Comparison of ENCODE assay signal across 12 cellular contexts in genomic region chr17:44945652-44946051, GRCh38. TPM values are rescaled to one million over a fixed set of nuclear protein-coding genes. Genes with fewer than 3 reads are reported as not detected.
A peak's percentile ranks its signal among the peaks of the same experiment; 100 is the strongest.
DNase-seq lines count a peak whose midpoint lies in the region; ATAC-seq and TF ChIP-seq lines count a peak whose summit lies in the region.
"Not testable (repeated sequence)": the region's sequence is repeated elsewhere in the genome, so short reads cannot be mapped to it uniquely, and the experiment has no call there.
"Had no signal": no experiment of that assay in that cellular context is flagged by ENCODE, and none has a peak within 500 bp of the region (broad histone marks: within the 10 kb centered on the region; RNA-seq: fewer than 3 reads in every experiment).

No MANE protein-coding gene starts in this region.

- H3K79me2 ChIP-seq in ACC112 (ENCODE audit: control insufficient read depth, insufficient read depth, low read length, unreplicated experiment) (peaks cover 67% of the 10 kb centered on the region), MM.1S (ENCODE audit: low read length) (peaks cover 69% of the 10 kb centered on the region), hepatocyte (peaks cover 62% of the 10 kb centered on the region), osteoblast (ENCODE audit: insufficient read depth, low read length) (peaks cover 70% of the 10 kb centered on the region)

- H3K9me3 ChIP-seq in HAP-1; MM.1S (replicated peaks; ENCODE audit: insufficient read depth, low read length); RWPE2 (ENCODE audit: severe bottlenecking); hepatocyte (ENCODE audit: low read depth); osteoblast (ENCODE audit: low read depth, low read length): not testable (repeated sequence)

- H3K9me2 ChIP-seq in MM.1S (replicated peaks; ENCODE audit: insufficient read depth, low read length); hepatocyte (replicated peaks; ENCODE audit: insufficient read depth): not testable (repeated sequence)

- H3K36me3 ChIP-seq in ACC112 (ENCODE audit: insufficient read depth, low read length); MM.1S (replicated peaks; ENCODE audit: insufficient read depth, low read length); hepatocyte (replicated peaks; ENCODE audit: insufficient read depth, low read depth); osteoblast (ENCODE audit: insufficient read depth, low read length): not testable (repeated sequence)
- H3K36me3 ChIP-seq in HAP-1 (replicated peaks): peaks cover 48% of the 10 kb centered on the region
- peaks cover 46% of the 10 kb centered on the region for H3K36me3 ChIP-seq in RWPE2 (ENCODE audit: low read depth)

- not testable (repeated sequence) for H3K9ac ChIP-seq in MM.1S (ENCODE audit: low read length)

- TF ChIP-seq CTCF in MM.1S (IDR thresholded peaks at IDR 0.05; ENCODE audit: low read length); RWPE2 (IDR thresholded peaks at IDR 0.05; ENCODE audit: poor library complexity, severe bottlenecking); activated CD8-positive, alpha-beta T cell treated with anti-CD3 and anti-CD28 coated beads for 36 hours (IDR thresholded peaks at IDR 0.05); hepatocyte (IDR thresholded peaks at IDR 0.05; ENCODE audit: poor library complexity); osteoblast (IDR thresholded peaks at IDR 0.05; ENCODE audit: extremely low read depth, low read depth, low read length): not testable (repeated sequence)

- H2AFZ ChIP-seq in ACC112 (ENCODE audit: low read length, unreplicated experiment); MM.1S (ENCODE audit: low read length); hepatocyte; osteoblast (ENCODE audit: low read length): not testable (repeated sequence)

- not testable (repeated sequence) for H4K20me1 ChIP-seq in MM.1S (ENCODE audit: insufficient read depth, low read length); hepatocyte (ENCODE audit: insufficient read depth, poor library complexity, severe bottlenecking); osteoblast (ENCODE audit: insufficient read depth, low read length)

- 94% methylated on average over 10 of the region's 10 CpGs for WGBS in hepatocyte (ENCODE audit: low lambda C conversion rate, missing lambda C conversion rate)

- H3K4me3 Mint-ChIP-seq in activated CD8-positive, alpha-beta T cell treated with anti-CD3 and anti-CD28 coated beads for 36 hours: peak overlapping the region; percentile 90
- peak overlapping the region; percentile 89 for H3K4me3 Mint-ChIP-seq in activated naive CD8-positive, alpha-beta T cell treated with anti-CD3 and anti-CD28 coated beads, Interleukin-2, amount 50 U/mL, for 24 hours

- CTCF ChIA-PET in activated CD8-positive, alpha-beta T cell treated with anti-CD3 and anti-CD28 coated beads for 36 hours (lab: Charles Lee): interaction anchor here (1.1 kb wide), 1 partner anchor 76 kb away, joined by 4 read pairs; no protein-coding TSS in a partner anchor

- not testable (repeated sequence) for ATAC-seq in RWPE2 (ENCODE audit: low read depth); activated CD8-positive, alpha-beta T cell treated with anti-CD3 and anti-CD28 coated beads for 36 hours; activated naive CD8-positive, alpha-beta T cell treated with anti-CD3 and anti-CD28 coated beads, Interleukin-2, amount 50 U/mL, for 24 hours

- H3K4me1 ChIP-seq in ACC112 (ENCODE audit: control insufficient read depth, insufficient read depth, low read length, unreplicated experiment): peaks cover 18% of the 10 kb centered on the region
- H3K4me1 ChIP-seq in HAP-1: peaks cover 14% of the 10 kb centered on the region
- H3K4me1 ChIP-seq in MM.1S (ENCODE audit: low read length); hepatocyte (ENCODE audit: insufficient read depth): not testable (repeated sequence)
- peaks cover 34% of the 10 kb centered on the region for H3K4me1 ChIP-seq in RWPE2 (ENCODE audit: insufficient read depth, poor library complexity, severe bottlenecking)
- H3K4me1 ChIP-seq in osteoblast (ENCODE audit: insufficient read depth, low read length): peaks cover 20% of the 10 kb centered on the region

- not testable (repeated sequence) for H3K27me3 Mint-ChIP-seq in activated CD8-positive, alpha-beta T cell treated with anti-CD3 and anti-CD28 coated beads for 36 hours; activated naive CD8-positive, alpha-beta T cell treated with anti-CD3 and anti-CD28 coated beads, Interleukin-2, amount 50 U/mL, for 24 hours

- peaks cover 15% of the 10 kb centered on the region for H3K4me1 Mint-ChIP-seq in activated CD8-positive, alpha-beta T cell treated with anti-CD3 and anti-CD28 coated beads for 36 hours (ENCODE audit: low read depth)
- H3K4me1 Mint-ChIP-seq in activated naive CD8-positive, alpha-beta T cell treated with anti-CD3 and anti-CD28 coated beads, Interleukin-2, amount 50 U/mL, for 24 hours: peaks cover 27% of the 10 kb centered on the region

- DNase-seq in HAP-1 (ENCODE audit: low spot score in 2 of 2); MM.1S; RWPE2 (ENCODE audit: low spot score); activated CD8-positive, alpha-beta T cell treated with anti-CD3 and anti-CD28 coated beads for 36 hours; activated naive CD8-positive, alpha-beta T cell treated with anti-CD3 and anti-CD28 coated beads, Interleukin-2, amount 50 U/mL, for 24 hours; hepatocyte (ENCODE audit: low spot score); osteoblast (ENCODE audit: insufficient read length, low spot score, missing footprints): not testable (repeated sequence)

- in situ Hi-C loops in HAP-1 (cut with MboI; ENCODE audit: low sequenced_read_pairs): not testable (repeated sequence)

- H3K4me3 ChIP-seq in ACC112 (ENCODE audit: low read depth, low read length): peak overlapping the region; percentile 100; the same call in 1 of the 2 replicates
- peak overlapping the region; percentile 89; the same call in 1 of the 2 replicates for H3K4me3 ChIP-seq in HAP-1
- not testable (repeated sequence) for H3K4me3 ChIP-seq in MM.1S (ENCODE audit: low read length); RWPE2 (ENCODE audit: severe bottlenecking); hepatocyte; osteoblast (ENCODE audit: insufficient read depth, low read length)

- peaks cover 21% of the 10 kb centered on the region for H3K36me3 Mint-ChIP-seq in activated CD8-positive, alpha-beta T cell treated with anti-CD3 and anti-CD28 coated beads for 36 hours (ENCODE audit: low read depth)
- peaks cover 25% of the 10 kb centered on the region for H3K36me3 Mint-ChIP-seq in activated naive CD8-positive, alpha-beta T cell treated with anti-CD3 and anti-CD28 coated beads, Interleukin-2, amount 50 U/mL, for 24 hours (ENCODE audit: low read depth)

- H3K9me3 Mint-ChIP-seq in activated CD8-positive, alpha-beta T cell treated with anti-CD3 and anti-CD28 coated beads for 36 hours; activated naive CD8-positive, alpha-beta T cell treated with anti-CD3 and anti-CD28 coated beads, Interleukin-2, amount 50 U/mL, for 24 hours: not testable (repeated sequence)

- not testable (repeated sequence) for H3K27ac ChIP-seq in ACC112 (ENCODE audit: low read depth, low read length); MM.1S (ENCODE audit: low read length); hepatocyte; osteoblast (ENCODE audit: low read depth, low read length)
- peak overlapping the region; percentile 74 for H3K27ac ChIP-seq in RWPE2 (ENCODE audit: poor library complexity, severe bottlenecking)

- not testable (repeated sequence) for H3F3A ChIP-seq in MM.1S (ENCODE audit: insufficient read depth, low read length)

- H3K27me3 ChIP-seq in ACC112 (ENCODE audit: insufficient read depth, low read length); HAP-1 (ENCODE audit: low read depth); MM.1S (replicated peaks; ENCODE audit: insufficient read depth, low read length); RWPE2 (ENCODE audit: insufficient read depth, poor library complexity, severe bottlenecking); hepatocyte; osteoblast (ENCODE audit: insufficient read depth, low read length): not testable (repeated sequence)

- H3K27ac Mint-ChIP-seq in activated CD8-positive, alpha-beta T cell treated with anti-CD3 and anti-CD28 coated beads for 36 hours; activated naive CD8-positive, alpha-beta T cell treated with anti-CD3 and anti-CD28 coated beads, Interleukin-2, amount 50 U/mL, for 24 hours: not testable (repeated sequence)

- POLR2A ChIA-PET in activated CD8-positive, alpha-beta T cell treated with anti-CD3 and anti-CD28 coated beads for 36 hours (lab: Charles Lee): interaction anchor here (1.2 kb wide), 1 partner anchor 42 kb away, joined by 3 read pairs; no protein-coding TSS in a partner anchor

- H3K4me2 ChIP-seq in MM.1S (ENCODE audit: low read depth, low read length): peak overlapping the region; percentile 93; the same call in 1 of the 2 replicates
- H3K4me2 ChIP-seq in hepatocyte: peak overlapping the region; percentile 91
- peak overlapping the region; percentile 88 for H3K4me2 ChIP-seq in osteoblast (ENCODE audit: insufficient read depth, low read length)

- intact Hi-C loops in activated CD8-positive, alpha-beta T cell treated with anti-CD3 and anti-CD28 coated beads for 36 hours (cut with micrococcal nuclease): not testable (repeated sequence)

RNA-seq across cellular contexts. Expression of gene KIF18B, which starts 1.9 kb away (rescaled TPM):
- 10 to 100 TPM; 38.1 to 40.3 TPM for total RNA-seq in activated CD8-positive, alpha-beta T cell treated with anti-CD3 and anti-CD28 coated beads for 36 hours
- total RNA-seq in hepatocyte (1.8 and 2.1 TPM in 2 replicates), osteoblast (0.72 and 1.2 TPM in 2 replicates)
- polyA plus RNA-seq in hepatocyte: 4.3 and 5.0 TPM in 2 replicates

RNA-seq across cellular contexts. Expression of gene C1QL1, which starts 22.5 kb away (rescaled TPM):
- total RNA-seq in activated CD8-positive, alpha-beta T cell treated with anti-CD3 and anti-CD28 coated beads for 36 hours: not detected
- 12.8 and 15.1 TPM in 2 replicates for total RNA-seq in hepatocyte
- 54.9 and 68.3 TPM in 2 replicates for polyA plus RNA-seq in hepatocyte
- total RNA-seq in osteoblast: under 0.01 TPM in 1 of 2 replicates, not detected in the other

RNA-seq across cellular contexts. Expression of gene GFAP, which starts 30.4 kb away (rescaled TPM):
- not detected for total RNA-seq in activated CD8-positive, alpha-beta T cell treated with anti-CD3 and anti-CD28 coated beads for 36 hours
- total RNA-seq in hepatocyte (0.10 and 1.6 TPM in 2 replicates), osteoblast (under 0.01 TPM in 2 replicates)
- polyA plus RNA-seq in hepatocyte: not detected in 2 replicates
- total RNA-seq: A172, G401, mesothelial cell of epicardium, osteocyte had no signal

RNA-seq across cellular contexts. Expression of gene EFTUD2, which starts 46.4 kb away (rescaled TPM):
- total RNA-seq in activated CD8-positive, alpha-beta T cell treated with anti-CD3 and anti-CD28 coated beads for 36 hours: 100 to 1,000 TPM; 207 to 208 TPM
- total RNA-seq in hepatocyte (57.0 and 87.0 TPM in 2 replicates), osteoblast (72.7 and 81.0 TPM in 2 replicates)
- polyA plus RNA-seq in hepatocyte: 65.2 and 65.6 TPM in 2 replicates

Comparison
In these comparisons a context has a peak if more than half of its experiments do, and no peak if none do; other contexts are left out.
1. RNA of gene KIF18B, which starts 1.9 kb away (total RNA-seq): 38.1 to 40.3 TPM in activated CD8-positive, alpha-beta T cell treated with anti-CD3 and anti-CD28 coated beads for 36 hours; 1.8 to 2.1 TPM in hepatocyte and 0.72 to 1.2 TPM in osteoblast; every median in the first group is over 10 times any median in the second.
2. RNA of gene C1QL1, which starts 22.5 kb away (total RNA-seq): 12.8 to 15.1 TPM in hepatocyte; not detected in activated CD8-positive, alpha-beta T cell treated with anti-CD3 and anti-CD28 coated beads for 36 hours and under 0.01 TPM in osteoblast; every median in the first group is over 10 times any median in the second.
3. Peak in every context shown above with its lines, with median percentiles within 50 percentile points of each other: H3K4me2 ChIP-seq.